17 cellular contexts compared by ENCODE assay signal in the genomic region with DNA sequence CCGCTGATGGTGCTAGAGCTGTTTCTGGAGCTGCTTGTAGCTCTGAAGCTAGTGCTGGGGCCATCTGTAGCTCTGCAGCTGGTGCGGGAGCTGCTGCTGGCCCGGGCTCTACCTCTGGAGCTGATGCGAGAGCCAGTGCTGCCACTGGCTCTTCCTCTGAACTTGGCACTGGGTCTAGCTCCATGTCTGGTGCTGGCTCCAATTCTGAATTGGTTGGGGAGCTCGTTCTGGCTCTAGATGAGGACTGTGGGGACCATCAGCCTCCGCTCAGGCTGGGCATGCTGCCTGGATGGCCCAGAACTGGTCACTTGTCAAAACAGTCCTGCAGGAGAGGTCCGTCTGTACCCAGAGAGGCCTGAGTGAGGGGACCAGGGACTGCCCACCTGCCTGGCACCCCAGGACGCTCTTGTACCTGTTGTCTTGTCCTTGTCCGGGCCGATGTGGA. TPM values are rescaled to one million over a fixed set of nuclear protein-coding genes. Genes with fewer than 3 reads are reported as not detected.
"Had no signal": no experiment of that assay in that cellular context is flagged by ENCODE, and none has a peak within 500 bp of the region (broad histone marks: within the 10 kb centered on the region; RNA-seq: fewer than 3 reads in every experiment).

No MANE protein-coding gene starts in this region.

- H3K4me1 ChIP-seq: adrenal gland, SJCRH30 had no signal

- H3K9me3 ChIP-seq: adrenal gland, Peyer's patch, SJCRH30, SK-N-SH had no signal

- H3K27ac ChIP-seq: adrenal gland, Peyer's patch, RWPE1, SJCRH30, VCaP had no signal

- H3K27me3 ChIP-seq: adrenal gland, Peyer's patch had no signal

- H3K36me3 ChIP-seq: adrenal gland, Peyer's patch, SJCRH30 had no signal

- H3K9ac ChIP-seq: SK-N-SH had no signal

- H3K4me2 ChIP-seq: SK-N-SH had no signal

- ATAC-seq: activated CD8-positive, alpha-beta T cell treated with anti-CD3 and anti-CD28 coated beads, Interleukin-2, amount 10 ng/mL, durations not matched to agents 7 days and 5 days had no signal

- DNase-seq: activated CD4-positive, alpha-beta T cell treated with anti-CD3 and anti-CD28 coated beads, Interleukin-2, amount 10 ng/mL, durations not matched to agents 7 days and 5 days; activated CD4-positive, CD25-positive, alpha-beta regulatory T cell; activated CD8-positive, alpha-beta memory T cell treated with anti-CD3 and anti-CD28 coated beads, Interleukin-2, amount 50 U/mL, for 48 hours; activated CD8-positive, alpha-beta T cell treated with anti-CD3 and anti-CD28 coated beads, Interleukin-2, amount 10 ng/mL, durations not matched to agents 7 days and 5 days; activated naive CD4-positive, alpha-beta T cell treated with anti-CD3 and anti-CD28 coated beads, Interleukin-2, amount 50 U/mL, for 16 hours; activated naive CD8-positive, alpha-beta T cell treated with anti-CD3 and anti-CD28 coated beads, Interleukin-2, amount 10 ng/mL, durations not matched to agents 7 days and 5 days; activated T-cell treated with anti-CD3 and anti-CD28 coated beads, Interleukin-2, amount 50 U/mL, for 1 hour; NCI-H2029 treated with DMSO at 0.1 percent for 48 hours; Right ventricle myocardium superior; T-helper 1 cell had no signal

- H3K4me3 ChIP-seq: adrenal gland, Peyer's patch, SJCRH30 had no signal

RNA-seq across cellular contexts. Expression of a gene that starts 21.5 kb away (rescaled TPM):
- total RNA-seq: activated CD4-positive, alpha-beta T cell treated with anti-CD3 and anti-CD28 coated beads, Interleukin-2, amount 10 ng/mL, durations not matched to agents 7 days and 5 days; activated CD8-positive, alpha-beta T cell treated with anti-CD3 and anti-CD28 coated beads, Interleukin-2, amount 10 ng/mL, durations not matched to agents 7 days and 5 days; activated naive CD8-positive, alpha-beta T cell treated with anti-CD3 and anti-CD28 coated beads, Interleukin-2, amount 10 ng/mL, durations not matched to agents 7 days and 5 days; Peyer's patch; Right ventricle myocardium superior; SJCRH30; T-helper 2 cell treated with Interferon-gamma antibody and Interleukin-4, amounts not matched to agents 100 ng/mL and 5 ng/mL, for 36 hours had no signal
- polyA plus RNA-seq: adrenal gland, SK-N-SH had no signal
